17 cellular contexts compared by ENCODE assay signal in genomic region chr9:37956423-37956820, GRCh38. TPM values are rescaled to one million over a fixed set of nuclear protein-coding genes. Genes with fewer than 3 reads are reported as not detected.
DNase-seq lines count a peak whose midpoint lies in the region; ATAC-seq and TF ChIP-seq lines count a peak whose summit lies in the region.
"Had no signal": no experiment of that assay in that cellular context is flagged by ENCODE, and none has a peak within 500 bp of the region (broad histone marks: within the 10 kb centered on the region; RNA-seq: fewer than 3 reads in every experiment).

No MANE protein-coding gene starts in this region.

- H3K4me1 Mint-ChIP-seq in HFFc6 (ENCODE audit: low read depth): peaks cover 44% of the 10 kb centered on the region

- no peak overlapping the region for H2BK120ac ChIP-seq in mesenchymal stem cell (ENCODE audit: low read depth, low read length)

- H2AFZ ChIP-seq in mesenchymal stem cell (ENCODE audit: low read depth, low read length): no peak overlapping the region
- H2AFZ ChIP-seq: GM23248 had no signal

- no peak overlapping the region for H3K4me3 Mint-ChIP-seq in HFFc6
- H3K4me3 Mint-ChIP-seq: CD4-positive, CD25-positive, alpha-beta regulatory T cell had no signal

- peak overlapping the region; percentile 89 for H3K27ac ChIP-seq in RWPE1
- peak overlapping the region; percentile 10 for H3K27ac ChIP-seq in mesenchymal stem cell (ENCODE audit: low read length, poor library complexity, severe bottlenecking)
- peak overlapping the region; percentile 63 for H3K27ac ChIP-seq in temporal lobe (ENCODE audit: low read depth, low read length)
- H3K27ac ChIP-seq: GM23248 had no signal

- peak overlapping the region; percentile 8 for H4K8ac ChIP-seq in mesenchymal stem cell (ENCODE audit: low read length)

- no peak for ATAC-seq in GM19023 (IDR thresholded peaks at IDR 0.05; ENCODE audit: unreplicated experiment)
- ATAC-seq: HCT116 had no signal

- peaks cover 7% of the 10 kb centered on the region; the same call in 1 of the 2 replicates for H3K9me3 Mint-ChIP-seq in HFFc6
- H3K9me3 Mint-ChIP-seq: CD4-positive, CD25-positive, alpha-beta regulatory T cell had no signal

- H3K9me3 ChIP-seq in mesenchymal stem cell (ENCODE audit: control insufficient read depth, low read length): no peaks in the 10 kb centered on the region
- H3K9me3 ChIP-seq in HAP-1: no peaks in the 10 kb centered on the region

- H3K4me2 ChIP-seq in mesenchymal stem cell (ENCODE audit: low read length, poor library complexity, severe bottlenecking): no peak overlapping the region

- WGBS in mesenchymal stem cell: 93% methylated on average over 5 of the region's 5 CpGs

- H3K4me1 ChIP-seq in mesenchymal stem cell (ENCODE audit: control insufficient read depth, insufficient read depth, low read depth, low read length): peaks cover 58% of the 10 kb centered on the region
- no peaks in the 10 kb centered on the region for H3K4me1 ChIP-seq in HAP-1

- H3K27ac Mint-ChIP-seq in HFFc6: peak overlapping the region; percentile 49
- H3K27ac Mint-ChIP-seq: CD4-positive, CD25-positive, alpha-beta regulatory T cell had no signal

- TF ChIP-seq CTCF in HFFc6 (IDR thresholded peaks at IDR 0.05): no peak
- no peak for TF ChIP-seq CTCF in RWPE1 (conservative IDR thresholded peaks at IDR 0.05; ENCODE audit: low read depth)

- H3K4me3 ChIP-seq in mesenchymal stem cell (ENCODE audit: insufficient read depth in 1 of 2, low read depth in 1 of 2, low read length in 2 of 2) (no peak overlapping the region), HAP-1 (no peak overlapping the region)
- H3K4me3 ChIP-seq: GM23248 had no signal

- H3K36me3 ChIP-seq in mesenchymal stem cell (ENCODE audit: control insufficient read depth in 1 of 2, insufficient read depth in 2 of 2, low read depth in 1 of 2, low read length in 2 of 2) (peaks cover 21 to 79% of the 10 kb centered on the region in 2 experiments), HAP-1 (replicated peaks) (peaks cover 27% of the 10 kb centered on the region)

- H3K27me3 ChIP-seq in mesenchymal stem cell (ENCODE audit: control insufficient read depth in 1 of 2, insufficient read depth in 1 of 2, low read length in 2 of 2): no peaks in the 10 kb centered on the region
- no peaks in the 10 kb centered on the region for H3K27me3 ChIP-seq in HAP-1 (ENCODE audit: low read depth)

- peaks cover 30% of the 10 kb centered on the region for H3K36me3 Mint-ChIP-seq in HFFc6 (ENCODE audit: low read depth)

- DNase-seq in HFFc6: no peak
- no peak for DNase-seq in RWPE1 (ENCODE audit: low spot score)
- DNase-seq in mesenchymal stem cell: no peak
- no peak for DNase-seq in HAP-1 (ENCODE audit: low spot score in 2 of 2)
- no peak for DNase-seq in GM19240 (ENCODE audit: insufficient read length, low spot score)
- DNase-seq: AML-193; CD4-positive, CD25-positive, alpha-beta regulatory T cell; COR-L47; DMS 273 treated with DMSO at 0.1 percent for 48 hours; DND-41; GM23248; KG1; MV-4-11; NCI-H1694 treated with DMSO at 0.1 percent for 48 hours had no signal

- peak overlapping the region; percentile 86 for H2AK5ac ChIP-seq in mesenchymal stem cell (ENCODE audit: low read length, severe bottlenecking)

- H2BK5ac ChIP-seq in mesenchymal stem cell (ENCODE audit: low read depth, low read length, poor library complexity, severe bottlenecking): no peak overlapping the region

- H3K4ac ChIP-seq in mesenchymal stem cell (ENCODE audit: low read depth in 1 of 2, low read length in 2 of 2): no peak overlapping the region

- H2BK12ac ChIP-seq in mesenchymal stem cell (ENCODE audit: low read length in 2 of 2): peak overlapping the region in 1 of 2 experiments; percentile 52

- H3K9ac ChIP-seq in mesenchymal stem cell (ENCODE audit: low read length): no peak overlapping the region
- H3K9ac ChIP-seq: GM23248 had no signal

- POLR2A ChIA-PET in RWPE1 (lab: Yijun Ruan, JAX; ENCODE audit: low non-redundant PET): no interaction called here

- H3K23ac ChIP-seq in mesenchymal stem cell (ENCODE audit: low read length in 2 of 2): no peak overlapping the region

- peak overlapping the region; percentile 73 for H2BK15ac ChIP-seq in mesenchymal stem cell (ENCODE audit: low read depth, poor library complexity, severe bottlenecking)

- H3K27me3 Mint-ChIP-seq in HFFc6 (ENCODE audit: insufficient read depth): peaks cover 10% of the 10 kb centered on the region
- H3K27me3 Mint-ChIP-seq: CD4-positive, CD25-positive, alpha-beta regulatory T cell had no signal

- H4K91ac ChIP-seq in mesenchymal stem cell (ENCODE audit: low read length): no peak overlapping the region

- no peak overlapping the region for H3K14ac ChIP-seq in mesenchymal stem cell (ENCODE audit: low read length in 2 of 2)

- in situ Hi-C loops in HAP-1 (cut with MboI; ENCODE audit: low sequenced_read_pairs): no loop called here

- H3K79me1 ChIP-seq in mesenchymal stem cell (replicated peaks; ENCODE audit: low read length, poor library complexity, severe bottlenecking): peaks cover 44% of the 10 kb centered on the region

- no peak overlapping the region for H3K18ac ChIP-seq in mesenchymal stem cell (ENCODE audit: low read depth in 1 of 2, low read length in 2 of 2)

- CTCF ChIA-PET in RWPE1 (lab: Yijun Ruan, JAX): interaction anchor here (1.2 kb wide), 1 partner anchor 43 kb away, joined by 5 read pairs; no protein-coding TSS in a partner anchor

RNA-seq across cellular contexts. Expression of gene SLC25A51, which starts 52.5 kb away (rescaled TPM):
- total RNA-seq in HFFc6 (2021; fragmentation: NEBNext Ultra II Directional; extraction: Animal tissue kit (Norgen Biotek cat#: 25700)): 10 to 100 TPM; 29.1 to 35.0 (median 32.9) TPM
- 25.1 TPM for polyA plus RNA-seq in mesenchymal stem cell (2013, experiment 1 of 2)
- polyA plus RNA-seq in mesenchymal stem cell (2013, experiment 2 of 2): 24.0 TPM
- 53.6 TPM for total RNA-seq in temporal lobe

Comparison
In these comparisons a context has a peak if more than half of its experiments do, and no peak if none do; other contexts are left out.
1. H3K27ac ChIP-seq: peak in every context shown above with its lines; median percentile 89 in RWPE1; 63 in temporal lobe; 10 in mesenchymal stem cell.